In genomic region chr2:231926180-231926741, GRCh38 we compare ENCODE assay signal across 8 cellular contexts. TPM values are rescaled to one million over a fixed set of nuclear protein-coding genes. Genes with fewer than 3 reads are reported as not detected.
DNase-seq lines count a peak whose midpoint lies in the region; ATAC-seq and TF ChIP-seq lines count a peak whose summit lies in the region.

TSS of gene NPPC (minus strand) at chr2:231926396. CDS start at chr2:231926249, 147 bp downstream.

- H3K4me1 Mint-ChIP-seq in T-cell: peaks cover 9 to 24% (median 11%) of the 10 kb centered on the region in 3 donors

- intact Hi-C loops in spleen (cut with DNase I; ENCODE audit: low total_unique reads): loop anchor here (5.0 kb wide), 2 partner anchors 216 to 401 kb away; no protein-coding TSS in a partner anchor

- CTCF ChIA-PET in BJ (lab: Yijun Ruan, JAX) (interaction anchor here (0.9 to 13.5 kb wide), 23 partner anchors 8 to 511 kb away, joined by 3 to 186 read pairs (median 6); no protein-coding TSS in a partner anchor), T-cell (lab: Charles Lee) (interaction anchor here in 1 of 2 donors (0.6 to 1.4 kb wide), 5 partner anchors 31 to 534 kb away, joined by 3 to 12 read pairs (median 4); no protein-coding TSS in a partner anchor)

- H3K36me3 ChIP-seq in BJ (ENCODE audit: control insufficient read depth, insufficient read depth, low read length): no peaks in the 10 kb centered on the region
- no peaks in the 10 kb centered on the region for H3K36me3 ChIP-seq in spleen

- TF ChIP-seq CTCF in BJ (IDR thresholded peaks at IDR 0.05; ENCODE audit: insufficient read depth, low read depth, low read length) (no peak), astrocyte of the spinal cord (IDR thresholded peaks at IDR 0.05; ENCODE audit: low read depth, low read length) (peak; percentile 35), spleen (IDR thresholded peaks at IDR 0.05 in 8 of 11, conservative IDR thresholded peaks at IDR 0.05 in 3 of 11) (peak in 2 of 11 experiments; percentile 15 to 17)

- peaks cover 43 to 62% of the 10 kb centered on the region in 2 donors for H3K27me3 Mint-ChIP-seq in T-cell

- TF ChIP-seq POLR2A in spleen (IDR thresholded peaks at IDR 0.05): no peak

- ATAC-seq in GM21360 (IDR thresholded peaks at IDR 0.05; ENCODE audit: unreplicated experiment): peak; percentile 57
- peak; percentile 67 to 85 (median 73) for ATAC-seq in T-cell (replicated peaks in 1 of 4)
- no peak for ATAC-seq in GM18517 (IDR thresholded peaks at IDR 0.05; ENCODE audit: unreplicated experiment)

- no peak for DNase-seq in BJ (ENCODE audit: low read depth)
- DNase-seq in MV-4-11 (lab: John Stamatoyannopoulos, UW): peak; percentile 46
- peak in 27 of 34 experiments; percentile 8 to 57 (median 32) for DNase-seq in T-cell
- DNase-seq in astrocyte of the spinal cord (ENCODE audit: low read depth, low spot score): peak; percentile 56
- DNase-seq in spleen: peak; percentile 76

- H3K9me3 ChIP-seq in iPS-18c (ENCODE audit: control insufficient read depth, insufficient read depth, low read length) (no peaks in the 10 kb centered on the region), spleen (no peaks in the 10 kb centered on the region)

- no peaks in the 10 kb centered on the region for H3K9me3 Mint-ChIP-seq in T-cell

- H3K27ac ChIP-seq in spleen: no peak within 1 kb of the TSS

- peak within 1 kb of the TSS; percentile 32 for H3K4me3 ChIP-seq in BJ (ENCODE audit: low read depth, low read length)
- peak within 1 kb of the TSS; percentile 27 for H3K4me3 ChIP-seq in astrocyte of the spinal cord (ENCODE audit: low read depth, low read length)
- peak within 1 kb of the TSS; percentile 71 for H3K4me3 ChIP-seq in iPS-18c (ENCODE audit: insufficient read depth, low read depth, low read length)
- peak within 1 kb of the TSS; percentile 16 to 71 (median 43) for H3K4me3 ChIP-seq in spleen

- H3K27me3 ChIP-seq in BJ (ENCODE audit: control insufficient read depth, insufficient read depth, low read length) (peaks cover 45% of the 10 kb centered on the region), spleen (replicated peaks in 1 of 7) (peaks cover 0 to 97% (median 51%) of the 10 kb centered on the region in 7 donors)

- H3K4me3 Mint-ChIP-seq in T-cell: peak within 1 kb of the TSS; percentile 49 to 77 (median 63)

- H3K4me1 ChIP-seq in spleen: peaks cover 20 to 32% (median 27%) of the 10 kb centered on the region in 6 donors

- 0 to 1% (median 1%) methylated on average over 8 to 54 of the region's 54 CpGs for WGBS in spleen, 5 donors

- POLR2A ChIA-PET in BJ (lab: Charles Lee) (interaction anchor here (0.7 kb wide), 1 partner anchor 602 kb away, joined by 3 read pairs; no protein-coding TSS in a partner anchor), T-cell (lab: Charles Lee) (no interaction called here)

- in situ Hi-C loops in astrocyte of the spinal cord (cut with HindIII; ENCODE audit: low sequenced_read_pairs): no loop called here

- no peak within 1 kb of the TSS for H3K27ac Mint-ChIP-seq in T-cell

- H3K36me3 Mint-ChIP-seq in T-cell: no peaks in the 10 kb centered on the region

RNA-seq across cellular contexts. Expression of gene NPPC, which starts in this region (rescaled TPM):
- polyA plus RNA-seq in BJ (2011; rRNA removed) (not detected in 2 replicates), spleen (1 to 10 TPM in 1 of 3 donors, under 1 TPM in 2; 0.10 to 2.2 (median 0.76) TPM)
- polyA minus RNA-seq in BJ (2011; rRNA and poly(A)+ RNA removed): not detected in 2 replicates
- total RNA-seq in T-cell (1 to 10 TPM in 1 of 5 donors, not detected in 4; 1.1 TPM), spleen (under 1 TPM in 1 of 7 donors, not detected in 6; 0.93 TPM)
